Comparison of ENCODE assay signal across 7 cellular contexts in the genomic region with DNA sequence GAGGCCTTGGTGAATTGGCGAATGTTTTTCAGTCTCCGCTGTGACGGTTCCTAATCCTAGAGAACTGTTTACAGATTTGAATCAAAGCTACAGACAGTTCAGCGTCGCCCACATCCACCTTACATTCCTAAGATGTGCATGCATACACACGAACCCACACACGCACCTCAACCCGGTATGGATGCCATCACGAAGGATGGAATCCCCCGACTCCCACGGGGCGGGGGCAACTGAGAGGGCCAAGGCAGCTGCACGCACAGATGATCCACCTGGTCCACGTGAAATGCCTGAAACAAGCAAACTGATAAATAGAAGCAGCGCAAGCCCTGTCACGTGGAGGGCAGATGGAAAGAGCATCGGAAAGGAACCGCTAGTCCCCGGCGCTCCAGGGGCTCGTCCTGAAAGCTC. TPM values are rescaled to one million over a fixed set of nuclear protein-coding genes. Genes with fewer than 3 reads are reported as not detected.
DNase-seq lines count a peak whose midpoint lies in the region; ATAC-seq and TF ChIP-seq lines count a peak whose summit lies in the region.

No MANE protein-coding gene starts in this region.

- H3K79me2 ChIP-seq in neural cell (replicated peaks; ENCODE audit: insufficient read depth, low read length): peaks cover 24% of the 10 kb centered on the region

- TF ChIP-seq RAD21 in neural cell (conservative IDR thresholded peaks at IDR 0.05): no peak

- ATAC-seq in GM18519 (IDR thresholded peaks at IDR 0.05; ENCODE audit: low FRiP score, unreplicated experiment) (peak; percentile 17), HG02588 (IDR thresholded peaks at IDR 0.05; ENCODE audit: unreplicated experiment) (peak; percentile 55)

- H3K9me3 ChIP-seq in neural cell (ENCODE audit: low read length): no peaks in the 10 kb centered on the region
- H3K9me3 ChIP-seq in suprapubic skin: no peaks in the 10 kb centered on the region

- no peaks in the 10 kb centered on the region for H3K9me2 ChIP-seq in neural cell (ENCODE audit: insufficient read depth, low read length)

- H3K4me3 ChIP-seq in epithelial cell of esophagus (ENCODE audit: low read length) (peak overlapping the region; percentile 88), neural cell (ENCODE audit: low read length) (peak overlapping the region; percentile 73), suprapubic skin (peak overlapping the region; percentile 71)

- H3K4me1 ChIP-seq in suprapubic skin: peaks cover 21% of the 10 kb centered on the region

- H3F3A ChIP-seq in neural cell (ENCODE audit: insufficient read depth, low read length, poor library complexity, severe bottlenecking): no peaks in the 10 kb centered on the region

- TF ChIP-seq CTCF in epithelial cell of esophagus (IDR thresholded peaks at IDR 0.05; ENCODE audit: insufficient read depth, low read depth, low read length, missing control alignments): no peak
- no peak for TF ChIP-seq CTCF in neural cell (IDR thresholded peaks at IDR 0.05; ENCODE audit: poor library complexity, severe bottlenecking)
- TF ChIP-seq CTCF in suprapubic skin (IDR thresholded peaks at IDR 0.05): no peak

- H3K27me3 ChIP-seq in neural cell (ENCODE audit: insufficient read depth, low read depth, low read length) (no peaks in the 10 kb centered on the region), suprapubic skin (no peaks in the 10 kb centered on the region)

- H3K27ac ChIP-seq in neural cell (ENCODE audit: low read length): peak overlapping the region; percentile 8
- peak overlapping the region; percentile 86 for H3K27ac ChIP-seq in suprapubic skin

- H3K4me2 ChIP-seq in neural cell (ENCODE audit: low read length): peak overlapping the region; percentile 85

- H4K20me1 ChIP-seq in neural cell (ENCODE audit: insufficient read depth): no peaks in the 10 kb centered on the region

- TF ChIP-seq EP300 in neural cell (conservative IDR thresholded peaks at IDR 0.05; ENCODE audit: poor library complexity, severe bottlenecking) (no peak), suprapubic skin (IDR thresholded peaks at IDR 0.05) (no peak)

- 2% methylated on average over 19 of the region's 21 CpGs for WGBS in suprapubic skin

- H3K36me3 ChIP-seq in neural cell (ENCODE audit: insufficient read depth, low read length) (peaks cover 6% of the 10 kb centered on the region), suprapubic skin (peaks cover 4% of the 10 kb centered on the region)

- no peak for TF ChIP-seq POLR2A in suprapubic skin (IDR thresholded peaks at IDR 0.05)

- peak overlapping the region; percentile 65 for H3K9ac ChIP-seq in neural cell (ENCODE audit: low read length)

- H2AFZ ChIP-seq in neural cell (ENCODE audit: low read depth, low read length): peak overlapping the region; percentile 81

- peak; percentile 84 for DNase-seq in NCI-H146 (lab: John Stamatoyannopoulos, UW)
- DNase-seq in activated CD8-positive, alpha-beta memory T cell treated with anti-CD3 and anti-CD28 coated beads, Interleukin-2, amount 50 U/mL, for 4 hours: peak; percentile 58
- peak; percentile 65 for DNase-seq in epithelial cell of esophagus (ENCODE audit: low read depth)
- no peak for DNase-seq in suprapubic skin (ENCODE audit: low spot score in 2 of 2)

TF ChIP-seq in neural cell, 6 proteins besides CTCF, POLR2A, EP300 and RAD21:
- no peak for TF ChIP-seq POLR2AphosphoS5 (IDR thresholded peaks at IDR 0.05)
- TF ChIP-seq MXI1 (conservative IDR thresholded peaks at IDR 0.05; ENCODE audit: poor library complexity, severe bottlenecking): peak; percentile 98
- no peak for TF ChIP-seq SMC3 (conservative IDR thresholded peaks at IDR 0.05; ENCODE audit: poor library complexity)
TF ChIP-seq in neural cell: peak in this region for 1.

RNA-seq across cellular contexts. Expression of a gene that starts 0.4 kb away (rescaled TPM):
- 3.1 and 3.9 TPM in 2 replicates for polyA plus RNA-seq in neural cell
- 9.0 and 12.2 TPM in 2 replicates for polyA minus RNA-seq in neural cell
- total RNA-seq in suprapubic skin: 10 to 100 TPM; 11.3 to 13.5 (median 12.0) TPM

Comparison
In these comparisons a context has a peak if more than half of its experiments do, and no peak if none do; other contexts are left out.
1. DNase-seq: peak in NCI-H146 (single experiment), activated CD8-positive, alpha-beta memory T cell treated with anti-CD3 and anti-CD28 coated beads, Interleukin-2, amount 50 U/mL, for 4 hours (single experiment) and epithelial cell of esophagus (single experiment); none in suprapubic skin (0 of 2).
2. Peak in every context shown above with its lines, with median percentiles within 50 percentile points of each other: H3K4me3 ChIP-seq.